ENCODE assay signal across 9 cellular contexts in the genomic region with DNA sequence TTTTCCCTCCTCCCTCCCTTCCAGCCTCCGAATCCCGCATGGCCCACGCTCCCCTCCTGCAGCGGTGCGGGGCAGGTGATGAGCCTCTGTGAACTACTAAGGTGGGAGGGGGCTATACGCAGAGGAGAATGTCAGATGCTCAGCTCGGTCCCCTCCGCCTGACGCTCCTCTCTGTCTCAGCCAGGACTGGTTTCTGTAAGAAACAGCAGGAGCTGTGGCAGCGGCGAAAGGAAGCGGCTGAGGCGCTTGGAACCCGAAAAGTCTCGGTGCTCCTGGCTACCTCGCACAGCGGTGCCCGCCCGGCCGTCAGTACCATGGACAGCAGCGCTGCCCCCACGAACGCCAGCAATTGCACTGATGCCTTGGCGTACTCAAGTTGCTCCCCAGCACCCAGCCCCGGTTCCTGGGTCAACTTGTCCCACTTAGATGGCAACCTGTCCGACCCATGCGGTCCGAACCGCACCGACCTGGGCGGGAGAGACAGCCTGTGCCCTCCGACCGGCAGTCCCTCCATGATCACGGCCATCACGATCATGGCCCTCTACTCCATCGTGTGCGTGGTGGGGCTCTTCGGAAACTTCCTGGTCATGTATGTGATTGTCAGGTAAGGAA. TPM values are rescaled to one million over a fixed set of nuclear protein-coding genes. Genes with fewer than 3 reads are reported as not detected.
DNase-seq lines count a peak whose midpoint lies in the region; ATAC-seq and TF ChIP-seq lines count a peak whose summit lies in the region.
"Had no signal": no experiment of that assay in that cellular context is flagged by ENCODE, and none has a peak within 500 bp of the region (broad histone marks: within the 10 kb centered on the region; RNA-seq: fewer than 3 reads in every experiment).

A gene (plus strand): TSS at position 10 of the 612 bp plus-strand sequence. CDS start 305 bp downstream, at position 315.

- peak; percentile 68 for DNase-seq in activated CD4-positive, alpha-beta T cell treated with anti-CD3 and anti-CD28 coated beads for 36 hours
- no peak for DNase-seq in activated CD4-positive, alpha-beta T cell treated with anti-CD3 and anti-CD28 coated beads, Interleukin-2, amount 50 U/mL, for 4 hours
- peak; percentile 40 for DNase-seq in activated CD4-positive, alpha-beta T cell treated with anti-CD3 and anti-CD28 coated beads, Interleukin-2, amount 10 ng/mL, durations not matched to agents 7 days and 5 days
- peak; percentile 17 for DNase-seq in stimulated activated CD4-positive, alpha-beta T cell treated with anti-CD3 and anti-CD28 coated beads, Interleukin-12 subunit alpha, Interleukin-12 subunit beta, amount 100 ng/mL, for 4 hours

- POLR2A ChIA-PET in activated CD4-positive, alpha-beta T cell treated with anti-CD3 and anti-CD28 coated beads for 36 hours (lab: Charles Lee) = no interaction called here
- POLR2A ChIA-PET in activated CD4-positive, alpha-beta T cell treated with anti-CD3 and anti-CD28 coated beads, Interleukin-2, amount 10 ng/mL, durations not matched to agents 7 days and 5 days (lab: Charles Lee) = no interaction called here

- no peaks in the 10 kb centered on the region for H3K9me3 Mint-ChIP-seq in activated CD4-positive, alpha-beta T cell treated with anti-CD3 and anti-CD28 coated beads for 36 hours (ENCODE audit: low read depth)
- no peaks in the 10 kb centered on the region for H3K9me3 Mint-ChIP-seq in activated CD4-positive, alpha-beta T cell treated with anti-CD3 and anti-CD28 coated beads, Interleukin-2, amount 10 ng/mL, durations not matched to agents 7 days and 5 days

- no peaks in the 10 kb centered on the region for H3K4me1 Mint-ChIP-seq in activated CD4-positive, alpha-beta T cell treated with anti-CD3 and anti-CD28 coated beads for 36 hours
- H3K4me1 Mint-ChIP-seq in activated CD4-positive, alpha-beta T cell treated with anti-CD3 and anti-CD28 coated beads, Interleukin-2, amount 10 ng/mL, durations not matched to agents 7 days and 5 days = no peaks in the 10 kb centered on the region

- peaks cover 0 to 12% (median 0%) of the 10 kb centered on the region in 3 donors for H3K9me3 ChIP-seq in gastroesophageal sphincter

- TF ChIP-seq EP300 in gastroesophageal sphincter (IDR thresholded peaks at IDR 0.05) = no peak

- H3K27me3 Mint-ChIP-seq in activated CD4-positive, alpha-beta T cell treated with anti-CD3 and anti-CD28 coated beads for 36 hours = peaks cover 29% of the 10 kb centered on the region
- H3K27me3 Mint-ChIP-seq in activated CD4-positive, alpha-beta T cell treated with anti-CD3 and anti-CD28 coated beads, Interleukin-2, amount 10 ng/mL, durations not matched to agents 7 days and 5 days = peaks cover 22% of the 10 kb centered on the region

- no peak within 1 kb of the TSS for H3K27ac Mint-ChIP-seq in activated CD4-positive, alpha-beta T cell treated with anti-CD3 and anti-CD28 coated beads for 36 hours
- H3K27ac Mint-ChIP-seq in activated CD4-positive, alpha-beta T cell treated with anti-CD3 and anti-CD28 coated beads, Interleukin-2, amount 10 ng/mL, durations not matched to agents 7 days and 5 days = no peak within 1 kb of the TSS

- no peaks in the 10 kb centered on the region for H3K36me3 Mint-ChIP-seq in activated CD4-positive, alpha-beta T cell treated with anti-CD3 and anti-CD28 coated beads for 36 hours (ENCODE audit: low read depth)
- H3K36me3 Mint-ChIP-seq in activated CD4-positive, alpha-beta T cell treated with anti-CD3 and anti-CD28 coated beads, Interleukin-2, amount 10 ng/mL, durations not matched to agents 7 days and 5 days (ENCODE audit: low read depth) = no peaks in the 10 kb centered on the region

- CTCF ChIA-PET in activated CD4-positive, alpha-beta T cell treated with anti-CD3 and anti-CD28 coated beads for 36 hours (lab: Charles Lee) = no interaction called here
- CTCF ChIA-PET in activated CD4-positive, alpha-beta T cell treated with anti-CD3 and anti-CD28 coated beads, Interleukin-2, amount 10 ng/mL, durations not matched to agents 7 days and 5 days (lab: Charles Lee) = no interaction called here

- H3K36me3 ChIP-seq in gastroesophageal sphincter = no peaks in the 10 kb centered on the region

- no peaks in the 10 kb centered on the region for H3K4me1 ChIP-seq in gastroesophageal sphincter

- H3K27ac ChIP-seq in gastroesophageal sphincter = no peak within 1 kb of the TSS
- H3K27ac ChIP-seq: SK-N-MC had no signal

- 0% methylated on average over 2 to 8 of the region's 38 CpGs for whole genome bisulfite sequencing in gastroesophageal sphincter (ENCODE audit: low coverage in 1 of 2), 2 donors

- peaks cover 19% of the 10 kb centered on the region for H3K27me3 ChIP-seq in gastroesophageal sphincter

- no peak for TF ChIP-seq POLR2A in gastroesophageal sphincter (IDR thresholded peaks at IDR 0.05)

- TF ChIP-seq CTCF in gastroesophageal sphincter (IDR thresholded peaks at IDR 0.05) = no peak

- intact Hi-C loops in activated CD4-positive, alpha-beta T cell treated with anti-CD3 and anti-CD28 coated beads for 36 hours (cut with DNase I, micrococcal nuclease) = no loop called here

- no peak within 1 kb of the TSS for H3K4me3 ChIP-seq in gastroesophageal sphincter
- H3K4me3 ChIP-seq: SK-N-MC had no signal

- no peak within 1 kb of the TSS for H3K4me3 Mint-ChIP-seq in activated CD4-positive, alpha-beta T cell treated with anti-CD3 and anti-CD28 coated beads for 36 hours
- H3K4me3 Mint-ChIP-seq in activated CD4-positive, alpha-beta T cell treated with anti-CD3 and anti-CD28 coated beads, Interleukin-2, amount 10 ng/mL, durations not matched to agents 7 days and 5 days = no peak within 1 kb of the TSS

- ATAC-seq in activated CD4-positive, alpha-beta T cell treated with anti-CD3 and anti-CD28 coated beads for 36 hours = no peak
- ATAC-seq in gastroesophageal sphincter (peak; percentile 39), HG03196 (IDR thresholded peaks at IDR 0.05; ENCODE audit: unreplicated experiment) (no peak), HG03097 (IDR thresholded peaks at IDR 0.05; ENCODE audit: low FRiP score, unreplicated experiment) (no peak), HG03045 (IDR thresholded peaks at IDR 0.05; ENCODE audit: unreplicated experiment) (no peak)

RNA-seq across cellular contexts. Expression of the gene that starts here (rescaled TPM):
- not detected for total RNA-seq in activated CD4-positive, alpha-beta T cell treated with anti-CD3 and anti-CD28 coated beads for 36 hours
- not detected for total RNA-seq in activated CD4-positive, alpha-beta T cell treated with anti-CD3 and anti-CD28 coated beads, Interleukin-2, amount 10 ng/mL, durations not matched to agents 7 days and 5 days
- total RNA-seq in gastroesophageal sphincter = under 1 TPM in 3 of 4 donors, not detected in 1; 0.27 to 0.87 (median 0.40) TPM

Comparison
In these comparisons a context has a peak if more than half of its experiments do, and no peak if none do; other contexts are left out.
1. Peak in DNase-seq in activated CD4-positive, alpha-beta T cell treated with anti-CD3 and anti-CD28 coated beads for 36 hours; RNA of the gene not detected or under 1 TPM.
2. Peak in DNase-seq in activated CD4-positive, alpha-beta T cell treated with anti-CD3 and anti-CD28 coated beads, Interleukin-2, amount 10 ng/mL, durations not matched to agents 7 days and 5 days; RNA of the gene not detected or under 1 TPM.
3. Peak in ATAC-seq in gastroesophageal sphincter; RNA of the gene not detected or under 1 TPM.